17 cellular contexts compared by ENCODE assay signal in genomic region chr11:111310088-111310487, GRCh38. TPM values are rescaled to one million over a fixed set of nuclear protein-coding genes. Genes with fewer than 3 reads are reported as not detected.
A peak's percentile ranks its signal among the peaks of the same experiment; 100 is the strongest.
DNase-seq lines count a peak whose midpoint lies in the region; ATAC-seq and TF ChIP-seq lines count a peak whose summit lies in the region.
"Had no signal": no experiment of that assay in that cellular context is flagged by ENCODE, and none has a peak within 500 bp of the region (broad histone marks: within the 10 kb centered on the region; RNA-seq: fewer than 3 reads in every experiment).

No MANE protein-coding gene starts in this region.

- no peak overlapping the region for H3K27ac Mint-ChIP-seq in CD4-positive, alpha-beta memory T cell
- H3K27ac Mint-ChIP-seq: stimulated activated memory B cell treated with anti-CD40 and anti-IgM and Interleukin-4, amounts not matched to agents 10 μg/mL and 1 μg/mL and 100 μg/mL, for 72 hours had no signal

- CTCF ChIA-PET in CD4-positive, alpha-beta memory T cell (lab: Charles Lee; ENCODE audit: partially characterized antibody) = no interaction called here

- no peak for TF ChIP-seq EP300 in esophagus muscularis mucosa (IDR thresholded peaks at IDR 0.05)

- no peak for ATAC-seq in GM21786 (IDR thresholded peaks at IDR 0.05; ENCODE audit: unreplicated experiment)
- ATAC-seq: activated T-cell treated with anti-CD3 and anti-CD28 coated beads, Interleukin-2, amount 50 U/mL, for 4 hours; psoas muscle; stimulated activated memory B cell treated with anti-CD40 and anti-IgM and Interleukin-4, amounts not matched to agents 10 μg/mL and 1 μg/mL and 100 μg/mL, for 72 hours had no signal

- 86% methylated on average over 3 of the region's 3 CpGs for WGBS in esophagus muscularis mucosa
- WGBS in testis, 2 donors = 44 to 80% methylated on average over 1 to 3 of the region's 3 CpGs

- H3K9me3 ChIP-seq in esophagus muscularis mucosa (no peaks in the 10 kb centered on the region), right atrium auricular region (no peaks in the 10 kb centered on the region), testis (no peaks in the 10 kb centered on the region)
- no peaks in the 10 kb centered on the region for H3K9me3 ChIP-seq in CD4-positive, alpha-beta memory T cell (ENCODE audit: control insufficient read depth in 1 of 2, low read length in 2 of 2)
- H3K9me3 ChIP-seq: psoas muscle had no signal

- H3K27me3 ChIP-seq in esophagus muscularis mucosa (no peaks in the 10 kb centered on the region), right atrium auricular region (no peaks in the 10 kb centered on the region), testis (no peaks in the 10 kb centered on the region)
- no peaks in the 10 kb centered on the region for H3K27me3 ChIP-seq in CD4-positive, alpha-beta memory T cell (ENCODE audit: insufficient read depth, low read length)

- no peaks in the 10 kb centered on the region for H3K4me1 ChIP-seq in esophagus muscularis mucosa
- H3K4me1 ChIP-seq in right atrium auricular region = no peaks in the 10 kb centered on the region
- H3K4me1 ChIP-seq in testis = no peaks in the 10 kb centered on the region
- H3K4me1 ChIP-seq in CD4-positive, alpha-beta memory T cell (ENCODE audit: insufficient read depth, low read length) = no peaks in the 10 kb centered on the region
- H3K4me1 ChIP-seq: psoas muscle had no signal

- H3K27ac ChIP-seq in esophagus muscularis mucosa (replicated peaks in 1 of 4) = no peak overlapping the region
- H3K27ac ChIP-seq in right atrium auricular region = no peak overlapping the region
- no peak overlapping the region for H3K27ac ChIP-seq in testis
- H3K27ac ChIP-seq in CD4-positive, alpha-beta memory T cell (ENCODE audit: low read depth, low read length) = no peak overlapping the region
- H3K27ac ChIP-seq: psoas muscle had no signal

- peaks cover 0 to 5% (median 0%) of the 10 kb centered on the region in 4 donors for H3K36me3 ChIP-seq in esophagus muscularis mucosa
- H3K36me3 ChIP-seq in right atrium auricular region = no peaks in the 10 kb centered on the region
- H3K36me3 ChIP-seq in testis (ENCODE audit: low read depth, missing control alignments) = no peaks in the 10 kb centered on the region
- no peaks in the 10 kb centered on the region for H3K36me3 ChIP-seq in CD4-positive, alpha-beta memory T cell (ENCODE audit: insufficient read depth, low read length)

- no peak overlapping the region for H3K4me3 Mint-ChIP-seq in CD4-positive, alpha-beta memory T cell
- H3K4me3 Mint-ChIP-seq: activated T-cell treated with anti-CD3 and anti-CD28 coated beads, Interleukin-2, amount 50 U/mL, for 4 hours; IgD-negative memory B cell; stimulated activated memory B cell treated with anti-CD40 and anti-IgM and Interleukin-4, amounts not matched to agents 10 μg/mL and 1 μg/mL and 100 μg/mL, for 72 hours had no signal

- POLR2A ChIA-PET in CD4-positive, alpha-beta memory T cell (lab: Charles Lee; ENCODE audit: partially characterized antibody) = no interaction called here

- H3K36me3 Mint-ChIP-seq in CD4-positive, alpha-beta memory T cell = no peaks in the 10 kb centered on the region

- TF ChIP-seq POLR2A in esophagus muscularis mucosa (IDR thresholded peaks at IDR 0.05; ENCODE audit: low read depth) (no peak), testis (IDR thresholded peaks at IDR 0.05) (no peak)

- intact Hi-C loops in esophagus muscularis mucosa (cut with DNase I) (no loop called here), testis (cut with DNase I; ENCODE audit: low total_unique reads) (no loop called here)
- intact Hi-C loops in CD4-positive, alpha-beta memory T cell (cut with micrococcal nuclease) = no loop called here

- H3K4me3 ChIP-seq in esophagus muscularis mucosa (no peak overlapping the region), right atrium auricular region (no peak overlapping the region), testis (no peak overlapping the region)
- H3K4me3 ChIP-seq in CD4-positive, alpha-beta memory T cell (ENCODE audit: low read length in 2 of 2) = no peak overlapping the region
- H3K4me3 ChIP-seq: psoas muscle had no signal

- peaks cover 0 to 6% (median 0%) of the 10 kb centered on the region in 8 donors for H3K9me3 Mint-ChIP-seq in CD4-positive, alpha-beta memory T cell
- H3K9me3 Mint-ChIP-seq: activated T-cell treated with anti-CD3 and anti-CD28 coated beads, Interleukin-2, amount 50 U/mL, for 4 hours had no signal

- no peaks in the 10 kb centered on the region for H3K4me1 Mint-ChIP-seq in CD4-positive, alpha-beta memory T cell
- H3K4me1 Mint-ChIP-seq: IgD-negative memory B cell; stimulated activated memory B cell treated with anti-CD40 and anti-IgM and Interleukin-4, amounts not matched to agents 10 μg/mL and 1 μg/mL and 100 μg/mL, for 72 hours had no signal

- DNase-seq in COLO668 (lab: John Stamatoyannopoulos, UW; ENCODE audit: unreplicated experiment) (peak; percentile 75), NCI-H128 (lab: John Stamatoyannopoulos, UW; ENCODE audit: unreplicated experiment) (peak; percentile 22), NCI-H510A treated with DMSO at 0.1 percent for 48 hours (lab: John Stamatoyannopoulos, UW) (peak; percentile 77), esophagus muscularis mucosa (ENCODE audit: extremely low spot score) (peak; percentile 53), right atrium auricular region (ENCODE audit: low spot score) (no peak), testis (no peak)
- no peak for DNase-seq in CD4-positive, alpha-beta memory T cell
- DNase-seq: activated CD4-positive, CD25-positive, alpha-beta regulatory T cell treated with anti-CD3 and anti-CD28 coated beads, Interleukin-2, amount 50 U/mL, for 72 hours; activated T-cell treated with anti-CD3 and anti-CD28 coated beads, Interleukin-2, amount 50 U/mL, for 4 hours; AML-193; amniotic stem cell; GF-D8; psoas muscle; stimulated activated CD4-positive, alpha-beta T cell treated with anti-CD3 and anti-CD28 coated beads, Interleukin-2, amount 100 ng/mL, for 48 hours had no signal

- TF ChIP-seq CTCF in esophagus muscularis mucosa (IDR thresholded peaks at IDR 0.05) (no peak), right atrium auricular region (IDR thresholded peaks at IDR 0.05) (no peak), testis (IDR thresholded peaks at IDR 0.05) (no peak)

- peaks cover 22 to 25% of the 10 kb centered on the region in 2 donors for H3K27me3 Mint-ChIP-seq in CD4-positive, alpha-beta memory T cell

RNA-seq across cellular contexts. Expression of gene POU2AF3, which starts 11.7 kb away (rescaled TPM):
- total RNA-seq in esophagus muscularis mucosa = 1 to 10 TPM in 2 of 4 donors, under 1 TPM in 1, not detected in 1; 0.99 to 2.9 (median 2.2) TPM
- total RNA-seq in right atrium auricular region = under 1 TPM in 1 of 2 donors, not detected in 1; 0.47 TPM
- 1 to 10 TPM; 6.4 to 9.0 TPM for total RNA-seq in testis
- 11.5 TPM for polyA plus RNA-seq in testis (ENCODE audit: insufficient read depth, low read depth, low replicate concordance)
- total RNA-seq in CD4-positive, alpha-beta memory T cell = not detected
- not detected for polyA plus RNA-seq in CD4-positive, alpha-beta memory T cell
- total RNA-seq: activated T-cell treated with anti-CD3 and anti-CD28 coated beads, Interleukin-2, amount 50 U/mL, for 4 hours had no signal

Comparison
In these comparisons a context has a peak if more than half of its experiments do, and no peak if none do; other contexts are left out.
1. DNase-seq: peak in COLO668 (single experiment), NCI-H128 (single experiment), NCI-H510A treated with DMSO at 0.1 percent for 48 hours (single experiment) and esophagus muscularis mucosa (single experiment); none in right atrium auricular region (single experiment), testis (single experiment) and CD4-positive, alpha-beta memory T cell (0 of 5).